In the genomic region with DNA sequence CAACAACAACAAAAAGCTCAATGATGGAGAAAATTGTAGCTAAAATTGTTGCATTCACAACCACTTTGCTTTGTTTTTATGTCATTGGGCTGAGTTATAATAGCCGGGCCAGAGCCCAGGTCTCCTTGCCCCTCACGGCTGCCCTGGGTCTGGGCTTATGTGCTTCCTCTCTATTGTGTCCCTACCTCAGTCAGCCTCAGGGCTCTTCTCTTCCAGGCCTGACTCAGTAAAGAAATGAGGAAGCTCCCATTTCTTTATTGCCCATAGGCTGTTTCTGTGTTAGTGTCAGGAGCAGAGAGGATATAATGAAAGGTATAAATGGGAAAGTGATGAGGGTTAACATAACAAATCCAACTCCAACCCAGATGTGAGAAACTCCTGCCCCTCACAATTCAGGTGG, we compare ENCODE assay signal across 21 cellular contexts. TPM values are rescaled to one million over a fixed set of nuclear protein-coding genes. Genes with fewer than 3 reads are reported as not detected.
DNase-seq lines count a peak whose midpoint lies in the region; ATAC-seq, FAIRE-seq and TF ChIP-seq lines count a peak whose summit lies in the region.
"Had no signal": no experiment of that assay in that cellular context is flagged by ENCODE, and none has a peak within 500 bp of the region (broad histone marks: within the 10 kb centered on the region; RNA-seq: fewer than 3 reads in every experiment).

No MANE protein-coding gene starts in this region.

- H3K4me3 ChIP-seq in right lobe of liver (no peak overlapping the region), HepG2 (replicated peaks in 1 of 3; ENCODE audit: insufficient read depth in 1 of 3, low read depth in 2 of 3, low read length in 3 of 3) (no peak overlapping the region), mucosa of descending colon (no peak overlapping the region)
- H3K4me3 ChIP-seq: A549, BLaER1, GM23338 had no signal

- FAIRE-seq in HepG2 (lab: Jason Lieb, UNC) = no peak
- FAIRE-seq: A549, D721Med, G401.6, GM12892, GM18507, H54 had no signal

- CTCF ChIA-PET in HepG2 (lab: Yijun Ruan, JAX; ENCODE audit: low intra/inter-chr PET ratio, low total read pairs) = no interaction called here

- no peak overlapping the region for H3K4me2 ChIP-seq in HepG2 (ENCODE audit: low read depth, low read length)
- H3K4me2 ChIP-seq: A549, BLaER1, GM23338 had no signal

- in situ Hi-C loops in HepG2 (cut with HindIII; ENCODE audit: extremely low pct_ligation_motif_present, low pct_unique_long_range_greater_than_20kb) = no loop called here

- intact Hi-C loops in right lobe of liver (cut with DNase I) (no loop called here), HepG2 (cut with micrococcal nuclease; ENCODE audit: unreplicated experiment) (no loop called here), mucosa of descending colon (cut with DNase I, micrococcal nuclease) (no loop called here)

- H3K79me2 ChIP-seq in HepG2 (ENCODE audit: insufficient read depth, low read length) = no peaks in the 10 kb centered on the region

- H2AFZ ChIP-seq in HepG2 (ENCODE audit: low read length) = no peak overlapping the region

- H4K20me1 ChIP-seq in HepG2 (ENCODE audit: insufficient read depth, low read length) = no peaks in the 10 kb centered on the region
- H4K20me1 ChIP-seq: BLaER1 had no signal

- H3K27me3 ChIP-seq in right lobe of liver (no peaks in the 10 kb centered on the region), HepG2 (ENCODE audit: control insufficient read depth in 1 of 2, insufficient read depth in 2 of 2, low read length in 2 of 2) (no peaks in the 10 kb centered on the region)
- H3K27me3 ChIP-seq: BLaER1 had no signal

- TF ChIP-seq CTCF in right lobe of liver (IDR thresholded peaks at IDR 0.05) (no peak), HepG2 (CRISPR knock-in tag; IDR thresholded peaks at IDR 0.05) (no peak), mucosa of descending colon (IDR thresholded peaks at IDR 0.05) (no peak)

- no peak overlapping the region for H3K9ac ChIP-seq in HepG2 (ENCODE audit: insufficient read depth, low read depth, low read length)
- H3K9ac ChIP-seq: BLaER1 had no signal

- BruUV-seq in HepG2 (replicated peaks; lab: Mats Ljungman, UMichigan) = no TSS peak

- DNase-seq in right lobe of liver (no peak), HepG2 (ENCODE audit: low spot score) (no peak), MV-4-11 (lab: John Stamatoyannopoulos, UW) (peak; percentile 29), mucosa of descending colon (no peak), AG20443 (ENCODE audit: low spot score) (no peak), dermis blood vessel endothelial cell (no peak)
- no peak for DNase-seq in NK-92 treated with Interleukin-12 subunit alpha and Interleukin-12 subunit beta, amount 100 ng/mL, for 24 hours (lab: John Stamatoyannopoulos, UW)
- DNase-seq: Caco-2; CD4-positive, CD25-positive, alpha-beta regulatory T cell; HFFc6 had no signal

- H3K4me1 ChIP-seq in right lobe of liver (no peaks in the 10 kb centered on the region), HepG2 (ENCODE audit: insufficient read depth, low read length) (peaks cover 21% of the 10 kb centered on the region), mucosa of descending colon (ENCODE audit: low read depth) (peaks cover 4% of the 10 kb centered on the region)
- H3K4me1 ChIP-seq: A549, BLaER1, Caco-2 had no signal

- H3K36me3 ChIP-seq in right lobe of liver (no peaks in the 10 kb centered on the region), HepG2 (replicated peaks in 1 of 2; ENCODE audit: control insufficient read depth in 1 of 2, insufficient read depth in 2 of 2, low read length in 2 of 2) (no peaks in the 10 kb centered on the region), mucosa of descending colon (ENCODE audit: low read depth) (no peaks in the 10 kb centered on the region)
- H3K36me3 ChIP-seq: BLaER1 had no signal

- TF ChIP-seq EP300 in HepG2 (IDR thresholded peaks at IDR 0.05; ENCODE audit: low read depth in 2 of 2, low read length in 2 of 2) (no peak), HepG2 (CRISPR knock-in tag; IDR thresholded peaks at IDR 0.05; ENCODE audit: borderline replicate concordance) (no peak)

- 66% methylated on average over 2 of the region's 2 CpGs for WGBS in right lobe of liver (ENCODE audit: insufficient coverage, low coverage, low lambda C conversion rate, missing lambda C conversion rate)
- 56% methylated on average over 2 of the region's 2 CpGs for WGBS in HepG2 (ENCODE audit: low lambda C conversion rate)

- no peak for TF ChIP-seq POLR2A in right lobe of liver (IDR thresholded peaks at IDR 0.05)
- TF ChIP-seq POLR2A in HepG2 (IDR thresholded peaks at IDR 0.05; ENCODE audit: insufficient read depth in 1 of 2, low read depth in 2 of 2, low read length in 2 of 2) = no peak

- peak in 3 of 4 donors; percentile 12 to 23 (median 16) for ATAC-seq in right lobe of liver
- no peak for ATAC-seq in HepG2
- ATAC-seq in mucosa of descending colon = peak; percentile 24
- ATAC-seq in GM18520 (IDR thresholded peaks at IDR 0.05; ENCODE audit: unreplicated experiment) = no peak
- ATAC-seq: A549, GM23338, HCT116 had no signal

- TF ChIP-seq RAD21 in HepG2 (CRISPR knock-in tag; IDR thresholded peaks at IDR 0.05) = no peak

- POLR2A ChIA-PET in HepG2 (lab: Yijun Ruan, JAX) = interaction anchor here (1.1 kb wide), 1 partner anchor 39 kb away, joined by 3 read pairs; the partner anchor contains the start of gene FAM200B

- H3K9me3 ChIP-seq in right lobe of liver (no peaks in the 10 kb centered on the region), HepG2 (ENCODE audit: low read length) (no peaks in the 10 kb centered on the region), mucosa of descending colon (no peaks in the 10 kb centered on the region)
- H3K9me3 ChIP-seq: A549, BLaER1, Caco-2 had no signal

- H3K27ac ChIP-seq in right lobe of liver (no peak overlapping the region), HepG2 (ENCODE audit: extremely low read length, insufficient read depth, low read length) (no peak overlapping the region)
- H3K27ac ChIP-seq: 22Rv1, A549, BLaER1 had no signal

RNA-seq across cellular contexts. Expression of gene BST1, which starts 18.0 kb away (rescaled TPM):
- 1 to 10 TPM; 2.7 to 5.3 (median 4.3) TPM for total RNA-seq in right lobe of liver
- total RNA-seq in HepG2 (2016; rRNA removed; fragmentation: Illumina TruSeq; extraction: Trizol) = 0.22 and 0.49 TPM in 2 replicates
- total RNA-seq in HepG2 (2016; cell fraction: cytosol; rRNA removed; fragmentation: Illumina TruSeq; extraction: Trizol; ENCODE audit: low read depth) = 0.30 and 0.62 TPM in 2 replicates
- 0.12 and 0.26 TPM in 2 replicates for total RNA-seq in HepG2 (2016; cell fraction: insoluble cytoplasmic fraction; rRNA removed; fragmentation: Illumina TruSeq; extraction: Trizol)
- total RNA-seq in HepG2 (2016; cell fraction: membrane; rRNA removed; fragmentation: Illumina TruSeq; extraction: Trizol) = 0.53 and 0.83 TPM in 2 replicates
- total RNA-seq in HepG2 (2016; cell fraction: nucleus; rRNA removed; fragmentation: Illumina TruSeq; extraction: Trizol) = not detected in 2 replicates
- 0.09 and 0.10 TPM in 2 replicates for polyA plus RNA-seq in HepG2 (2011; rRNA removed)
- polyA plus RNA-seq in HepG2 (2011; cell fraction: cytosol; rRNA removed) = 0.15 and 0.23 TPM in 2 replicates
- polyA plus RNA-seq in HepG2 (2011; cell fraction: nucleus; rRNA removed) = not detected in 2 replicates
- 0.16 and 0.30 TPM in 2 replicates for polyA plus RNA-seq in HepG2 (2012)
- polyA plus RNA-seq in HepG2 (2016; cell fraction: cytosol; fragmentation: Illumina TruSeq; extraction: Trizol; ENCODE audit: low read depth) = 0.53 and 0.61 TPM in 2 replicates
- 0.44 TPM in 1 of 2 replicates, not detected in the other for polyA plus RNA-seq in HepG2 (2016; cell fraction: insoluble cytoplasmic fraction; fragmentation: Illumina TruSeq; extraction: Trizol; ENCODE audit: low read depth)
- 0.40 and 0.46 TPM in 2 replicates for polyA plus RNA-seq in HepG2 (2016; cell fraction: membrane; fragmentation: Illumina TruSeq; extraction: Trizol; ENCODE audit: low read depth)
- 0.23 TPM in 1 of 2 replicates, not detected in the other for polyA plus RNA-seq in HepG2 (2016; cell fraction: nucleus; fragmentation: Illumina TruSeq; extraction: Trizol; ENCODE audit: insufficient read depth, low read depth)
- not detected in 2 replicates for polyA minus RNA-seq in HepG2 (2011; rRNA and poly(A)+ RNA removed; ENCODE audit: low replicate concordance)
- not detected in 2 replicates for polyA minus RNA-seq in HepG2 (2011; cell fraction: cytosol; rRNA and poly(A)+ RNA removed)
- 0.26 and 0.37 TPM in 2 replicates for polyA minus RNA-seq in HepG2 (2011; cell fraction: nucleus; rRNA and poly(A)+ RNA removed)
- 10 to 100 TPM in 1 of 3 donors, 1 to 10 TPM in 2; 4.7 to 14.6 (median 6.9) TPM for total RNA-seq in mucosa of descending colon
- 41.0 and 49.0 TPM in 2 replicates for total RNA-seq in dermis blood vessel endothelial cell

RNA-seq across cellular contexts. Expression of gene FAM200B, which starts 39.2 kb away (rescaled TPM):
- total RNA-seq in right lobe of liver (10 to 100 TPM; 11.8 to 20.9 (median 16.7) TPM), HepG2 (2016; rRNA removed; fragmentation: Illumina TruSeq; extraction: Trizol) (41.8 and 48.4 TPM in 2 replicates), mucosa of descending colon (10 to 100 TPM; 35.3 to 46.1 (median 38.9) TPM), dermis blood vessel endothelial cell (33.0 and 44.6 TPM in 2 replicates)
- total RNA-seq in HepG2 (2016; cell fraction: cytosol; rRNA removed; fragmentation: Illumina TruSeq; extraction: Trizol; ENCODE audit: low read depth) = 187 and 205 TPM in 2 replicates
- 40.1 and 43.4 TPM in 2 replicates for total RNA-seq in HepG2 (2016; cell fraction: insoluble cytoplasmic fraction; rRNA removed; fragmentation: Illumina TruSeq; extraction: Trizol)
- 125 and 136 TPM in 2 replicates for total RNA-seq in HepG2 (2016; cell fraction: membrane; rRNA removed; fragmentation: Illumina TruSeq; extraction: Trizol)
- total RNA-seq in HepG2 (2016; cell fraction: nucleus; rRNA removed; fragmentation: Illumina TruSeq; extraction: Trizol) = 24.8 and 29.3 TPM in 2 replicates
- polyA plus RNA-seq in HepG2 (2011; rRNA removed) = 24.4 and 25.6 TPM in 2 replicates
- polyA plus RNA-seq in HepG2 (2011; cell fraction: cytosol; rRNA removed) = 17.3 and 24.8 TPM in 2 replicates
- polyA plus RNA-seq in HepG2 (2011; cell fraction: nucleus; rRNA removed) = 12.5 and 18.9 TPM in 2 replicates
- 37.2 and 53.0 TPM in 2 replicates for polyA plus RNA-seq in HepG2 (2012)
- 277 and 328 TPM in 2 replicates for polyA plus RNA-seq in HepG2 (2016; cell fraction: cytosol; fragmentation: Illumina TruSeq; extraction: Trizol; ENCODE audit: low read depth)
- 44.1 and 47.5 TPM in 2 replicates for polyA plus RNA-seq in HepG2 (2016; cell fraction: insoluble cytoplasmic fraction; fragmentation: Illumina TruSeq; extraction: Trizol; ENCODE audit: low read depth)
- polyA plus RNA-seq in HepG2 (2016; cell fraction: membrane; fragmentation: Illumina TruSeq; extraction: Trizol; ENCODE audit: low read depth) = 136 and 146 TPM in 2 replicates
- polyA plus RNA-seq in HepG2 (2016; cell fraction: nucleus; fragmentation: Illumina TruSeq; extraction: Trizol; ENCODE audit: insufficient read depth, low read depth) = 41.1 and 41.9 TPM in 2 replicates
- polyA minus RNA-seq in HepG2 (2011; rRNA and poly(A)+ RNA removed; ENCODE audit: low replicate concordance) = 1.9 and 3.1 TPM in 2 replicates
- polyA minus RNA-seq in HepG2 (2011; cell fraction: cytosol; rRNA and poly(A)+ RNA removed) = 10.3 and 11.5 TPM in 2 replicates
- 17.9 and 23.9 TPM in 2 replicates for polyA minus RNA-seq in HepG2 (2011; cell fraction: nucleus; rRNA and poly(A)+ RNA removed)

RNA-seq across cellular contexts. Expression of gene CD38, which starts 57.3 kb away (rescaled TPM):
- total RNA-seq in right lobe of liver = 1 to 10 TPM in 4 of 6 experiments, under 1 TPM in 2; 0.74 to 8.4 (median 3.3) TPM
- total RNA-seq in HepG2 (2016; rRNA removed; fragmentation: Illumina TruSeq; extraction: Trizol) = not detected in 2 replicates
- total RNA-seq in HepG2 (2016; cell fraction: cytosol; rRNA removed; fragmentation: Illumina TruSeq; extraction: Trizol; ENCODE audit: low read depth) = not detected in 2 replicates
- not detected in 2 replicates for total RNA-seq in HepG2 (2016; cell fraction: insoluble cytoplasmic fraction; rRNA removed; fragmentation: Illumina TruSeq; extraction: Trizol)
- total RNA-seq in HepG2 (2016; cell fraction: membrane; rRNA removed; fragmentation: Illumina TruSeq; extraction: Trizol) = not detected in 2 replicates
- total RNA-seq in HepG2 (2016; cell fraction: nucleus; rRNA removed; fragmentation: Illumina TruSeq; extraction: Trizol) = not detected in 2 replicates
- not detected in 2 replicates for polyA plus RNA-seq in HepG2 (2011; rRNA removed)
- polyA plus RNA-seq in HepG2 (2011; cell fraction: cytosol; rRNA removed) = not detected in 2 replicates
- polyA plus RNA-seq in HepG2 (2011; cell fraction: nucleus; rRNA removed) = 0.02 TPM in 1 of 2 replicates, not detected in the other
- polyA plus RNA-seq in HepG2 (2012) = not detected in 2 replicates
- not detected in 2 replicates for polyA plus RNA-seq in HepG2 (2016; cell fraction: cytosol; fragmentation: Illumina TruSeq; extraction: Trizol; ENCODE audit: low read depth)
- polyA plus RNA-seq in HepG2 (2016; cell fraction: insoluble cytoplasmic fraction; fragmentation: Illumina TruSeq; extraction: Trizol; ENCODE audit: low read depth) = not detected in 2 replicates
- not detected in 2 replicates for polyA plus RNA-seq in HepG2 (2016; cell fraction: membrane; fragmentation: Illumina TruSeq; extraction: Trizol; ENCODE audit: low read depth)
- polyA plus RNA-seq in HepG2 (2016; cell fraction: nucleus; fragmentation: Illumina TruSeq; extraction: Trizol; ENCODE audit: insufficient read depth, low read depth) = not detected in 2 replicates
- polyA minus RNA-seq in HepG2 (2011; rRNA and poly(A)+ RNA removed; ENCODE audit: low replicate concordance) = 0.07 TPM in 1 of 2 replicates, not detected in the other
- not detected in 2 replicates for polyA minus RNA-seq in HepG2 (2011; cell fraction: cytosol; rRNA and poly(A)+ RNA removed)
- not detected in 2 replicates for polyA minus RNA-seq in HepG2 (2011; cell fraction: nucleus; rRNA and poly(A)+ RNA removed)
- total RNA-seq in mucosa of descending colon = 1 to 10 TPM; 1.8 to 6.2 (median 3.8) TPM
- total RNA-seq in dermis blood vessel endothelial cell = 9.4 and 22.0 TPM in 2 replicates
- total RNA-seq: Caco-2 had no signal

Comparison
In these comparisons a context has a peak if more than half of its experiments do, and no peak if none do; other contexts are left out.
1. ATAC-seq: peak in right lobe of liver (3 of 4) and mucosa of descending colon (single experiment); none in HepG2 (single experiment) and GM18520 (single experiment).